ENCODE assay signal across 21 cellular contexts in genomic region chr1:246860401-246860800, GRCh38.
"Had no signal": no experiment of that assay in that cellular context is flagged by ENCODE, and none has a peak within 500 bp of the region (broad histone marks: within the 10 kb centered on the region; RNA-seq: fewer than 3 reads in every experiment).

No MANE protein-coding gene starts in this region.

- ATAC-seq: activated CD8-positive, alpha-beta memory T cell treated with anti-CD3 and anti-CD28 coated beads, Interleukin-2, amount 10 ng/mL, durations not matched to agents 7 days and 5 days had no signal

- H3K4me3 ChIP-seq: right atrium auricular region, tibial nerve, vagina had no signal

- H3K4me1 Mint-ChIP-seq: activated CD8-positive, alpha-beta memory T cell treated with anti-CD3 and anti-CD28 coated beads, Interleukin-2, amount 10 ng/mL, durations not matched to agents 7 days and 5 days; nephron had no signal

- H3K27ac Mint-ChIP-seq: activated CD8-positive, alpha-beta memory T cell treated with anti-CD3 and anti-CD28 coated beads, Interleukin-2, amount 10 ng/mL, durations not matched to agents 7 days and 5 days; activated naive CD8-positive, alpha-beta T cell; brain; dendritic cell treated with granulocyte-macrophage colony-stimulating factor and Interleukin-4, amounts not matched to agents 40 ng/mL and 50 ng/mL, for 4 days; nephron had no signal

- H3K27me3 Mint-ChIP-seq: activated CD8-positive, alpha-beta memory T cell treated with anti-CD3 and anti-CD28 coated beads, Interleukin-2, amount 10 ng/mL, durations not matched to agents 7 days and 5 days; activated naive CD8-positive, alpha-beta T cell; brain; dendritic cell treated with granulocyte-macrophage colony-stimulating factor and Interleukin-4, amounts not matched to agents 40 ng/mL and 50 ng/mL, for 4 days had no signal

- H3K4me3 Mint-ChIP-seq: activated CD8-positive, alpha-beta memory T cell treated with anti-CD3 and anti-CD28 coated beads, Interleukin-2, amount 10 ng/mL, durations not matched to agents 7 days and 5 days; activated naive CD8-positive, alpha-beta T cell; brain; dendritic cell treated with granulocyte-macrophage colony-stimulating factor and Interleukin-4, amounts not matched to agents 40 ng/mL and 50 ng/mL, for 4 days; nephron had no signal

- H3K9me3 Mint-ChIP-seq: brain; dendritic cell treated with granulocyte-macrophage colony-stimulating factor and Interleukin-4, amounts not matched to agents 40 ng/mL and 50 ng/mL, for 4 days; nephron had no signal

- DNase-seq: activated CD4-positive, alpha-beta T cell treated with anti-CD3 and anti-CD28 coated beads for 1 hour; activated CD4-positive, alpha-beta T cell treated with anti-CD3 and anti-CD28 coated beads, Interleukin-2, amount 50 U/mL, for 4 hours; activated CD8-positive, alpha-beta memory T cell treated with anti-CD3 and anti-CD28 coated beads, Interleukin-2, amount 10 ng/mL, durations not matched to agents 7 days and 5 days; activated gamma-delta T cell treated with Interleukin-2 at 50 U/mL for 16 hours; activated T-cell treated with anti-CD3 and anti-CD28 coated beads, Interleukin-2, amount 50 U/mL, for 48 hours; amygdala; effector memory CD4-positive, alpha-beta T cell; hypothalamus; nucleus accumbens; small intestine; stimulated activated CD4-positive, alpha-beta T cell treated with anti-CD3 and anti-CD28 coated beads, Interleukin-4, amount 100 ng/mL, for 24 hours; stimulated activated naive CD4-positive, alpha-beta T cell; T-helper 1 cell; T1000 had no signal
